Comparison of ENCODE assay signal across 14 cellular contexts in genomic region chrX:71143508-71143907, GRCh38. TPM values are rescaled to one million over a fixed set of nuclear protein-coding genes. Genes with fewer than 3 reads are reported as not detected.
A peak's percentile ranks its signal among the peaks of the same experiment; 100 is the strongest.
DNase-seq lines count a peak whose midpoint lies in the region; ATAC-seq and TF ChIP-seq lines count a peak whose summit lies in the region.
"Had no signal": no experiment of that assay in that cellular context is flagged by ENCODE, and none has a peak within 500 bp of the region (broad histone marks: within the 10 kb centered on the region; RNA-seq: fewer than 3 reads in every experiment).

No MANE protein-coding gene starts in this region.

- H3K27ac ChIP-seq in stomach (no peak overlapping the region), esophagus squamous epithelium (no peak overlapping the region)
- H3K27ac ChIP-seq: SJSA1 had no signal

- no peak overlapping the region for H3K4me3 ChIP-seq in stomach
- H3K4me3 ChIP-seq in esophagus squamous epithelium = no peak overlapping the region
- H3K4me3 ChIP-seq: SJSA1 had no signal

- no peak for ATAC-seq in GM19463 (IDR thresholded peaks at IDR 0.05; ENCODE audit: unreplicated experiment)
- no peak for ATAC-seq in HG02884 (IDR thresholded peaks at IDR 0.05; ENCODE audit: unreplicated experiment)
- no peak for ATAC-seq in GM19397 (IDR thresholded peaks at IDR 0.05; ENCODE audit: unreplicated experiment)
- ATAC-seq: stimulated activated naive CD8-positive, alpha-beta T cell treated with anti-CD3 and anti-CD28 coated beads, Interleukin-15, amount 100 ng/mL, for 72 hours had no signal

- H3K9me3 ChIP-seq in stomach = no peaks in the 10 kb centered on the region
- no peaks in the 10 kb centered on the region for H3K9me3 ChIP-seq in esophagus squamous epithelium
- H3K9me3 ChIP-seq: SJSA1 had no signal

- no peak overlapping the region for H3K4me3 Mint-ChIP-seq in HFFc6
- H3K4me3 Mint-ChIP-seq: stimulated activated naive CD8-positive, alpha-beta T cell treated with anti-CD3 and anti-CD28 coated beads, Interleukin-15, amount 100 ng/mL, for 72 hours had no signal

- peaks cover 0 to 34% (median 18%) of the 10 kb centered on the region in 4 donors for H3K4me1 ChIP-seq in stomach
- peaks cover 6 to 27% (median 12%) of the 10 kb centered on the region in 3 donors for H3K4me1 ChIP-seq in esophagus squamous epithelium
- H3K4me1 ChIP-seq: SJSA1 had no signal

- H3K27me3 Mint-ChIP-seq in HFFc6 (ENCODE audit: insufficient read depth) = peaks cover 2% of the 10 kb centered on the region; the same call in 1 of the 2 replicates
- H3K27me3 Mint-ChIP-seq: CD4-positive, alpha-beta memory T cell; stimulated activated naive CD8-positive, alpha-beta T cell treated with anti-CD3 and anti-CD28 coated beads, Interleukin-15, amount 100 ng/mL, for 72 hours had no signal

- no peaks in the 10 kb centered on the region for H3K9me3 Mint-ChIP-seq in HFFc6
- H3K9me3 Mint-ChIP-seq: stimulated activated naive CD8-positive, alpha-beta T cell treated with anti-CD3 and anti-CD28 coated beads, Interleukin-15, amount 100 ng/mL, for 72 hours had no signal

- TF ChIP-seq EP300 in stomach (IDR thresholded peaks at IDR 0.05) = no peak

- WGBS in stomach, 5 donors = 39 to 58% (median 46%) methylated on average over 6 of the region's 6 CpGs
- WGBS in esophagus squamous epithelium, 2 donors = 9 to 59% methylated on average over 4 of the region's 6 CpGs

- peaks cover 6% of the 10 kb centered on the region for H3K36me3 Mint-ChIP-seq in HFFc6 (ENCODE audit: low read depth)

- intact Hi-C loops in stomach (cut with DNase I; ENCODE audit: low total_unique reads) = no loop called here
- intact Hi-C loops in esophagus squamous epithelium (cut with DNase I) = no loop called here

- H3K27me3 ChIP-seq in stomach = no peaks in the 10 kb centered on the region
- H3K27me3 ChIP-seq in esophagus squamous epithelium = no peaks in the 10 kb centered on the region
- H3K27me3 ChIP-seq: SJSA1 had no signal

- DNase-seq in HFFc6 = peak; percentile 7
- DNase-seq in cerebellum (ENCODE audit: low spot score) = peak; percentile 41
- DNase-seq in hypothalamus (lab: John Stamatoyannopoulos, UW) = peak in 34 of 51 donors; percentile 1 to 61 (median 24)
- DNase-seq in stomach = peak; percentile 45
- no peak for DNase-seq in esophagus squamous epithelium (lab: John Stamatoyannopoulos, UW)
- DNase-seq: CD4-positive, alpha-beta memory T cell; mesenchymal stem cell; NCI-H1436 treated with DMSO at 0.1 percent for 48 hours; stimulated activated naive CD8-positive, alpha-beta T cell treated with anti-CD3 and anti-CD28 coated beads, Interleukin-15, amount 100 ng/mL, for 72 hours had no signal

- H3K4me1 Mint-ChIP-seq in HFFc6 (ENCODE audit: low read depth) = peaks cover 19% of the 10 kb centered on the region

- H3K27ac Mint-ChIP-seq in HFFc6 = no peak overlapping the region

- TF ChIP-seq POLR2A in stomach (IDR thresholded peaks at IDR 0.05) (no peak), esophagus squamous epithelium (IDR thresholded peaks at IDR 0.05) (no peak)

- peaks cover under 1 to 43% (median 42%) of the 10 kb centered on the region in 4 donors for H3K36me3 ChIP-seq in stomach
- peaks cover 0 to 48% (median 0%) of the 10 kb centered on the region in 3 donors for H3K36me3 ChIP-seq in esophagus squamous epithelium
- H3K36me3 ChIP-seq: SJSA1 had no signal

- TF ChIP-seq CTCF in HFFc6 (IDR thresholded peaks at IDR 0.05) (no peak), stomach (IDR thresholded peaks at IDR 0.05) (no peak), esophagus squamous epithelium (IDR thresholded peaks at IDR 0.05) (no peak)

RNA-seq across cellular contexts. Expression of gene NLGN3, which starts 1.1 kb away (rescaled TPM):
- total RNA-seq in HFFc6 (2021; fragmentation: NEBNext Ultra II Directional; extraction: Animal tissue kit (Norgen Biotek cat#: 25700)) = under 1 TPM; 0.14 to 0.48 (median 0.29) TPM
- 21.4 TPM for total RNA-seq in cerebellum
- total RNA-seq in stomach = 10 to 100 TPM in 1 of 5 donors, 1 to 10 TPM in 1, under 1 TPM in 1, not detected in 2; 0.92 to 10.7 (median 1.0) TPM
- polyA plus RNA-seq in stomach = under 1 TPM; 0.12 to 0.50 (median 0.31) TPM
- total RNA-seq in esophagus squamous epithelium = under 1 TPM in 3 of 4 donors, not detected in 1; 0.21 to 0.38 (median 0.23) TPM
- total RNA-seq: SJSA1 had no signal

RNA-seq across cellular contexts. Expression of gene MED12, which starts 25.1 kb away (rescaled TPM):
- 10 to 100 TPM; 22.8 to 31.2 (median 28.5) TPM for total RNA-seq in HFFc6 (2021; fragmentation: NEBNext Ultra II Directional; extraction: Animal tissue kit (Norgen Biotek cat#: 25700))
- total RNA-seq in cerebellum (27.3 TPM), stomach (10 to 100 TPM; 20.7 to 53.3 (median 36.2) TPM), esophagus squamous epithelium (10 to 100 TPM; 19.9 to 34.0 (median 24.3) TPM)
- 1 to 10 TPM; 6.2 to 9.5 (median 8.2) TPM for polyA plus RNA-seq in stomach
- total RNA-seq: SJSA1 had no signal

RNA-seq across cellular contexts. Expression of gene IL2RG, which starts 32.1 kb away (rescaled TPM):
- total RNA-seq in HFFc6 (2021; fragmentation: NEBNext Ultra II Directional; extraction: Animal tissue kit (Norgen Biotek cat#: 25700)) = under 1 TPM in 2 of 6 experiments, not detected in 4; 0.37 to 0.43 TPM
- total RNA-seq in cerebellum (0.64 TPM), stomach (10 to 100 TPM in 2 of 5 donors, 1 to 10 TPM in 2, under 1 TPM in 1; 0.89 to 11.2 (median 8.2) TPM), esophagus squamous epithelium (10 to 100 TPM in 2 of 4 donors, 1 to 10 TPM in 2; 4.3 to 15.5 (median 8.8) TPM)
- polyA plus RNA-seq in stomach = 10 to 100 TPM in 1 of 3 donors, 1 to 10 TPM in 2; 6.7 to 10.4 (median 9.9) TPM
- total RNA-seq: renal cortical epithelial cell, SJSA1 had no signal

RNA-seq across cellular contexts. Expression of gene CXorf65, which starts 37.0 kb away (rescaled TPM):
- total RNA-seq in HFFc6 (2021; fragmentation: NEBNext Ultra II Directional; extraction: Animal tissue kit (Norgen Biotek cat#: 25700)) = not detected
- total RNA-seq in cerebellum (not detected), stomach (not detected), esophagus squamous epithelium (not detected)
- under 1 TPM in 1 of 3 donors, not detected in 2; 0.43 TPM for polyA plus RNA-seq in stomach
- total RNA-seq: renal cortical epithelial cell, SJSA1 had no signal

RNA-seq across cellular contexts. Expression of gene FOXO4, which starts 47.9 kb away (rescaled TPM):
- 1 to 10 TPM; 4.0 to 8.1 (median 6.0) TPM for total RNA-seq in HFFc6 (2021; fragmentation: NEBNext Ultra II Directional; extraction: Animal tissue kit (Norgen Biotek cat#: 25700))
- total RNA-seq in cerebellum (6.1 TPM), stomach (10 to 100 TPM in 1 of 5 donors, 1 to 10 TPM in 4; 3.1 to 31.4 (median 8.1) TPM), esophagus squamous epithelium (10 to 100 TPM in 2 of 4 donors, 1 to 10 TPM in 2; 4.8 to 17.7 (median 13.2) TPM)
- polyA plus RNA-seq in stomach = 10 to 100 TPM in 2 of 3 donors, 1 to 10 TPM in 1; 6.4 to 15.7 (median 12.1) TPM
- total RNA-seq: SJSA1 had no signal
